ENCODE assay signal across 10 cellular contexts in genomic region chr9:113380869-113381378, GRCh38. TPM values are rescaled to one million over a fixed set of nuclear protein-coding genes. Genes with fewer than 3 reads are reported as not detected.
A peak's percentile ranks its signal among the peaks of the same experiment; 100 is the strongest.
DNase-seq lines count a peak whose midpoint lies in the region; ATAC-seq, FAIRE-seq and TF ChIP-seq lines count a peak whose summit lies in the region.
"Had no signal": no experiment of that assay in that cellular context is flagged by ENCODE, and none has a peak within 500 bp of the region (broad histone marks: within the 10 kb centered on the region; RNA-seq: fewer than 3 reads in every experiment).

No MANE protein-coding gene starts in this region.

- no peak for TF ChIP-seq EP300 in tibial nerve (IDR thresholded peaks at IDR 0.05)

- H3K27me3 ChIP-seq in tibial nerve, result no peaks in the 10 kb centered on the region

- H3K4me3 ChIP-seq in coronary artery (no peak overlapping the region), tibial nerve (no peak overlapping the region), kidney (ENCODE audit: low read length in 2 of 2) (no peak overlapping the region)

- intact Hi-C loops in left colon (cut with DNase I, micrococcal nuclease) (no loop called here), cardiac septum (cut with DNase I) (no loop called here), kidney (cut with DNase I) (no loop called here)

- no peaks in the 10 kb centered on the region for H3K9me3 ChIP-seq in tibial nerve
- H3K9me3 ChIP-seq in kidney (ENCODE audit: control insufficient read depth in 1 of 2, low read length in 2 of 2), result no peaks in the 10 kb centered on the region

- DNase-seq in GM13976 (ENCODE audit: low spot score) (peak; percentile 72), left colon (peak in 1 of 2 donors; percentile 49), coronary artery (ENCODE audit: low spot score) (no peak), tibial nerve (ENCODE audit: low spot score in 2 of 2) (no peak), cardiac septum (ENCODE audit: low spot score) (no peak), kidney (no peak)
- DNase-seq: activated CD8-positive, alpha-beta memory T cell treated with anti-CD3 and anti-CD28 coated beads, Interleukin-2, amount 10 ng/mL, durations not matched to agents 7 days and 5 days; islet precursor cell had no signal

- peaks cover 0 to 7% (median 0%) of the 10 kb centered on the region in 3 donors for H3K36me3 ChIP-seq in tibial nerve
- H3K36me3 ChIP-seq in kidney (ENCODE audit: control insufficient read depth in 1 of 2, insufficient read depth in 2 of 2, low read length in 2 of 2), result no peaks in the 10 kb centered on the region

- in situ Hi-C loops in GM13976 (cut with MboI; ENCODE audit: low sequenced_read_pairs, unreplicated experiment), result no loop called here

- no peak for FAIRE-seq in kidney (lab: Jason Lieb, UNC)

- WGBS in tibial nerve, 2 donors, result 45 to 50% methylated on average over 1 of the region's 1 CpG

- no peak overlapping the region for H3K27ac ChIP-seq in coronary artery
- H3K27ac ChIP-seq in tibial nerve, result no peak overlapping the region
- H3K27ac ChIP-seq in kidney (ENCODE audit: low read depth in 2 of 2, low read length in 2 of 2), result peak overlapping the region in 1 of 2 donors; percentile 49

- H3K9ac ChIP-seq in kidney (ENCODE audit: low read length in 2 of 2), result peak overlapping the region in 1 of 2 donors; percentile 46

- H3K4me1 ChIP-seq in tibial nerve (peaks cover 0 to 6% (median 3%) of the 10 kb centered on the region in 4 donors), kidney (ENCODE audit: control insufficient read depth in 1 of 2, insufficient read depth in 1 of 2, low read depth in 1 of 2, low read length in 2 of 2) (peaks cover 6% of the 10 kb centered on the region in 2 donors)

- TF ChIP-seq CTCF in GM13976 (IDR thresholded peaks at IDR 0.05; ENCODE audit: borderline replicate concordance, control extremely low read depth, extremely low read depth, insufficient read depth, missing control alignments), result no peak
- no peak for TF ChIP-seq CTCF in coronary artery (IDR thresholded peaks at IDR 0.05)
- TF ChIP-seq CTCF in tibial nerve (IDR thresholded peaks at IDR 0.05), result no peak
- no peak for TF ChIP-seq CTCF in kidney (IDR thresholded peaks at IDR 0.05; ENCODE audit: borderline replicate concordance, extremely low read depth, insufficient read depth)

- TF ChIP-seq POLR2A in tibial nerve (IDR thresholded peaks at IDR 0.05), result no peak

- ATAC-seq in GM21390 (IDR thresholded peaks at IDR 0.05; ENCODE audit: unreplicated experiment) (peak; percentile 54), HG03521 (IDR thresholded peaks at IDR 0.05; ENCODE audit: unreplicated experiment) (peak; percentile 44), left colon (peak; percentile 32)
- ATAC-seq: activated CD8-positive, alpha-beta memory T cell treated with anti-CD3 and anti-CD28 coated beads, Interleukin-2, amount 10 ng/mL, durations not matched to agents 7 days and 5 days had no signal

RNA-seq across cellular contexts. Expression of gene HDHD3, which starts 4.1 kb away (rescaled TPM):
- total RNA-seq in left colon (100 to 1,000 TPM; 143 to 156 TPM), tibial nerve (10 to 100 TPM; 19.7 to 53.5 (median 25.7) TPM), cardiac septum (14.3 TPM), kidney (29.8 TPM)
- 107 TPM for polyA plus RNA-seq in kidney (ENCODE audit: insufficient read depth, low read depth, low replicate concordance)

RNA-seq across cellular contexts. Expression of gene ALAD, which starts 20.2 kb away (rescaled TPM):
- total RNA-seq in left colon, result 10 to 100 TPM; 58.8 to 64.1 TPM
- total RNA-seq in tibial nerve, result 10 to 100 TPM; 36.3 to 80.4 (median 46.8) TPM
- total RNA-seq in cardiac septum, result 68.2 TPM
- total RNA-seq in kidney, result 35.4 TPM
- polyA plus RNA-seq in kidney (ENCODE audit: insufficient read depth, low read depth, low replicate concordance), result 64.1 TPM

RNA-seq across cellular contexts. Expression of gene POLE3, which starts 29.6 kb away (rescaled TPM):
- total RNA-seq in left colon (10 to 100 TPM; 19.5 to 23.3 TPM), tibial nerve (10 to 100 TPM; 22.2 to 28.4 (median 26.0) TPM), cardiac septum (16.9 TPM), kidney (26.1 TPM)
- polyA plus RNA-seq in kidney (ENCODE audit: insufficient read depth, low read depth, low replicate concordance), result 27.1 TPM

RNA-seq across cellular contexts. Expression of gene C9orf43, which starts 29.6 kb away (rescaled TPM):
- under 1 TPM; 0.11 to 0.21 TPM for total RNA-seq in left colon
- total RNA-seq in tibial nerve, result 1 to 10 TPM in 1 of 4 donors, under 1 TPM in 1, not detected in 2; 0.59 to 1.3 TPM
- 0.16 TPM for total RNA-seq in cardiac septum
- total RNA-seq in kidney, result 0.50 TPM
- polyA plus RNA-seq in kidney (ENCODE audit: insufficient read depth, low read depth, low replicate concordance), result 0.80 TPM

RNA-seq across cellular contexts. Expression of gene BSPRY, which starts 31.6 kb away (rescaled TPM):
- 10 to 100 TPM; 32.6 to 39.9 TPM for total RNA-seq in left colon
- under 1 TPM in 3 of 4 donors, not detected in 1; 0.21 to 0.59 (median 0.30) TPM for total RNA-seq in tibial nerve
- total RNA-seq in cardiac septum, result 1.7 TPM
- 14.5 TPM for total RNA-seq in kidney
- 18.0 TPM for polyA plus RNA-seq in kidney (ENCODE audit: insufficient read depth, low read depth, low replicate concordance)
